ENCODE assay signal across 8 cellular contexts in genomic region chr1:8702848-8703810, GRCh38.
DNase-seq lines count a peak whose midpoint lies in the region; ATAC-seq, FAIRE-seq and TF ChIP-seq lines count a peak whose summit lies in the region.

No MANE protein-coding gene starts in this region.

- H3K79me2 ChIP-seq in SU-DHL-6 (ENCODE audit: insufficient read depth, low read length) (no peaks in the 10 kb centered on the region), parathyroid adenoma (peaks cover 7% of the 10 kb centered on the region)

- peak overlapping the region; percentile 51 for H3K4me3 ChIP-seq in SU-DHL-6 (ENCODE audit: insufficient read depth, low read length, poor library complexity, severe bottlenecking)
- peak overlapping the region; percentile 74 for H3K4me3 ChIP-seq in parathyroid adenoma (ENCODE audit: low read depth, low read length)

- H3K4me2 ChIP-seq in SU-DHL-6 (ENCODE audit: low read depth, low read length, poor library complexity, severe bottlenecking) (peak overlapping the region; percentile 74), parathyroid adenoma (ENCODE audit: low read length) (peak overlapping the region; percentile 67)

- peaks cover 23% of the 10 kb centered on the region; the same call in 1 of the 2 replicates for H4K20me1 ChIP-seq in SU-DHL-6 (ENCODE audit: low read depth, low read length)

- DNase-seq in NCI-H1105 (lab: John Stamatoyannopoulos, UW) (peak; percentile 98), amniotic stem cell (lab: John Stamatoyannopoulos, UW) (peak; percentile 67), left cardiac atrium (peak; percentile 91), urothelium cell line (ENCODE audit: low spot score) (peak; percentile 92)

- TF ChIP-seq CTCF in SU-DHL-6 (IDR thresholded peaks at IDR 0.05; ENCODE audit: insufficient read depth, low read length, poor library complexity, severe bottlenecking) (no peak), parathyroid adenoma (IDR thresholded peaks at IDR 0.05) (peak; percentile 8)

- H3K9me2 ChIP-seq in SU-DHL-6 (replicated peaks; ENCODE audit: insufficient read depth, low read length): no peaks in the 10 kb centered on the region

- no peak overlapping the region for H3K27ac ChIP-seq in SU-DHL-6 (ENCODE audit: low read depth, low read length)
- peak overlapping the region; percentile 77 for H3K27ac ChIP-seq in parathyroid adenoma

- H3K9ac ChIP-seq in SU-DHL-6 (ENCODE audit: low read length) (peak overlapping the region; percentile 51), parathyroid adenoma (no peak overlapping the region)

- intact Hi-C loops in left cardiac atrium (cut with DNase I): no loop called here

- H3K36me3 ChIP-seq in SU-DHL-6 (ENCODE audit: low read length): no peaks in the 10 kb centered on the region
- H3K36me3 ChIP-seq in parathyroid adenoma (ENCODE audit: control insufficient read depth, insufficient read depth, low read length): no peaks in the 10 kb centered on the region

- peak; percentile 75 for ATAC-seq in HG02588 (IDR thresholded peaks at IDR 0.05; ENCODE audit: unreplicated experiment)
- peak; percentile 95 to 96 for ATAC-seq in left cardiac atrium

- H3K9me3 ChIP-seq in SU-DHL-6 (ENCODE audit: insufficient read depth, low read length) (no peaks in the 10 kb centered on the region), parathyroid adenoma (ENCODE audit: control insufficient read depth, low read length) (no peaks in the 10 kb centered on the region)

- H3K27me3 ChIP-seq in SU-DHL-6 (ENCODE audit: low read length): no peaks in the 10 kb centered on the region
- H3K27me3 ChIP-seq in parathyroid adenoma (ENCODE audit: control insufficient read depth, insufficient read depth, low read length): no peaks in the 10 kb centered on the region

- no peaks in the 10 kb centered on the region for H3K4me1 ChIP-seq in parathyroid adenoma

- no peak overlapping the region for H2AFZ ChIP-seq in SU-DHL-6 (ENCODE audit: low read depth, low read length, severe bottlenecking)
- peak overlapping the region; percentile 59 for H2AFZ ChIP-seq in parathyroid adenoma

- TF ChIP-seq POLR2A in GM10847 (IDR thresholded peaks at IDR 0.05; ENCODE audit: extremely low read depth, insufficient read length): peak; percentile 56

- peaks cover 10% of the 10 kb centered on the region; the same call in 1 of the 2 replicates for H3F3A ChIP-seq in SU-DHL-6 (ENCODE audit: insufficient read depth)

- FAIRE-seq in urothelium cell line (lab: Jason Lieb, UNC): no peak
